In genomic region chr5:96157841-96158291, GRCh38 we compare ENCODE assay signal across 17 cellular contexts.
DNase-seq lines count a peak whose midpoint lies in the region; ATAC-seq, FAIRE-seq and TF ChIP-seq lines count a peak whose summit lies in the region.
"Had no signal": no experiment of that assay in that cellular context is flagged by ENCODE, and none has a peak within 500 bp of the region (broad histone marks: within the 10 kb centered on the region; RNA-seq: fewer than 3 reads in every experiment).

No MANE protein-coding gene starts in this region.

- no peak overlapping the region for H3K27ac Mint-ChIP-seq in progenitor cell of endocrine pancreas
- H3K27ac Mint-ChIP-seq: activated CD4-positive, alpha-beta T cell treated with anti-CD3 and anti-CD28 coated beads, Interleukin-2, amount 10 ng/mL, durations not matched to agents 7 days and 5 days; activated naive CD8-positive, alpha-beta T cell; B cell had no signal

- DNase-seq in GM19239 (ENCODE audit: insufficient read length, low spot score) (no peak), M059J (ENCODE audit: low read depth) (peak; percentile 71), epithelial cell of prostate (ENCODE audit: low read depth, low spot score) (no peak), progenitor cell of endocrine pancreas (ENCODE audit: low spot score, unreplicated experiment) (no peak), GM13977 (ENCODE audit: low spot score) (no peak)
- DNase-seq: activated CD4-positive, alpha-beta T cell treated with anti-CD3 and anti-CD28 coated beads, Interleukin-2, amount 10 ng/mL, durations not matched to agents 7 days and 5 days; dorsolateral prefrontal cortex; heart left ventricle; Kasumi-1; NCI-H510A; stimulated activated CD4-positive, alpha-beta T cell treated with anti-CD3 and anti-CD28 coated beads, Interleukin-2, amount 100 ng/mL, for 48 hours; T1000 had no signal

- peak overlapping the region; percentile 91 for H3K27ac ChIP-seq in epithelial cell of prostate
- H3K27ac ChIP-seq: dorsolateral prefrontal cortex, heart left ventricle had no signal

- no peaks in the 10 kb centered on the region for H3K36me3 Mint-ChIP-seq in progenitor cell of endocrine pancreas (ENCODE audit: insufficient read depth)
- H3K36me3 Mint-ChIP-seq: activated naive CD8-positive, alpha-beta T cell had no signal

- ATAC-seq in GM18907 (IDR thresholded peaks at IDR 0.05; ENCODE audit: unreplicated experiment): no peak
- ATAC-seq in GM19455 (IDR thresholded peaks at IDR 0.05; ENCODE audit: unreplicated experiment): no peak
- ATAC-seq in HG03159 (IDR thresholded peaks at IDR 0.05; ENCODE audit: unreplicated experiment): no peak
- ATAC-seq: heart left ventricle had no signal

- peak overlapping the region; percentile 10 for H3K4me3 Mint-ChIP-seq in progenitor cell of endocrine pancreas (ENCODE audit: low read depth)
- H3K4me3 Mint-ChIP-seq: activated CD4-positive, alpha-beta T cell treated with anti-CD3 and anti-CD28 coated beads, Interleukin-2, amount 10 ng/mL, durations not matched to agents 7 days and 5 days; activated naive CD8-positive, alpha-beta T cell; B cell had no signal

- peaks cover 9% of the 10 kb centered on the region for H3K9me3 Mint-ChIP-seq in progenitor cell of endocrine pancreas (ENCODE audit: low read depth)
- H3K9me3 Mint-ChIP-seq: activated CD4-positive, alpha-beta T cell treated with anti-CD3 and anti-CD28 coated beads, Interleukin-2, amount 10 ng/mL, durations not matched to agents 7 days and 5 days had no signal

- H3K4me1 Mint-ChIP-seq in progenitor cell of endocrine pancreas (ENCODE audit: low read depth): peaks cover 11% of the 10 kb centered on the region
- H3K4me1 Mint-ChIP-seq: activated CD4-positive, alpha-beta T cell treated with anti-CD3 and anti-CD28 coated beads, Interleukin-2, amount 10 ng/mL, durations not matched to agents 7 days and 5 days; B cell had no signal

- no peak for TF ChIP-seq CTCF in progenitor cell of endocrine pancreas (IDR thresholded peaks at IDR 0.05; ENCODE audit: unreplicated experiment)
- no peak for TF ChIP-seq CTCF in GM13977 (IDR thresholded peaks at IDR 0.05; ENCODE audit: extremely low read depth, insufficient read depth, missing control alignments)

- in situ Hi-C loops in GM13977 (cut with MboI; ENCODE audit: low pct_unique_long_range_greater_than_20kb, low sequenced_read_pairs, unreplicated experiment): no loop called here

- no peaks in the 10 kb centered on the region for H3K27me3 Mint-ChIP-seq in progenitor cell of endocrine pancreas

- FAIRE-seq in GM19239 (lab: Jason Lieb, UNC): peak; percentile 26
